In genomic region chr17:45172541-45173286, GRCh38 we compare ENCODE assay signal across 8 cellular contexts. TPM values are rescaled to one million over a fixed set of nuclear protein-coding genes. Genes with fewer than 3 reads are reported as not detected.
DNase-seq lines count a peak whose midpoint lies in the region; ATAC-seq lines count a peak whose summit lies in the region.

No MANE protein-coding gene starts in this region.

- H3K36me3 ChIP-seq in ES-I3 (ENCODE audit: insufficient read depth, low read length) (no peaks in the 10 kb centered on the region), MG63 (0 out of 2 replicates have a peak, but pooled peaks cover 4% of the 10 kb centered on the region), mesodermal cell (ENCODE audit: control insufficient read depth, insufficient read depth, low read length) (peaks cover 10% of the 10 kb centered on the region)

- H3K4me3 ChIP-seq in MG63: peak overlapping the region; percentile 58
- no peak overlapping the region for H3K4me3 ChIP-seq in mesodermal cell (ENCODE audit: extremely low read depth, insufficient read depth, low read length, poor library complexity, severe bottlenecking)

- ATAC-seq in HG03378 (IDR thresholded peaks at IDR 0.05; ENCODE audit: unreplicated experiment): no peak

- peak overlapping the region; percentile 78 for H3K27ac ChIP-seq in mesodermal cell (ENCODE audit: low read depth, low read length, severe bottlenecking)

- peaks cover 31% of the 10 kb centered on the region for H3K4me1 ChIP-seq in ES-I3 (ENCODE audit: insufficient read depth, low read length)
- H3K4me1 ChIP-seq in mesodermal cell (ENCODE audit: control insufficient read depth, insufficient read depth, low read length, poor library complexity, severe bottlenecking): peaks cover 28% of the 10 kb centered on the region

- H3K4me1 Mint-ChIP-seq in activated CD4-positive, alpha-beta T cell treated with anti-CD3 and anti-CD28 coated beads, Interleukin-2, amount 10 ng/mL, durations not matched to agents 7 days and 5 days: peaks cover 24% of the 10 kb centered on the region

- no peaks in the 10 kb centered on the region for H3K9me3 Mint-ChIP-seq in activated CD4-positive, alpha-beta T cell treated with anti-CD3 and anti-CD28 coated beads, Interleukin-2, amount 10 ng/mL, durations not matched to agents 7 days and 5 days

- CTCF ChIA-PET in activated CD4-positive, alpha-beta T cell treated with anti-CD3 and anti-CD28 coated beads, Interleukin-2, amount 10 ng/mL, durations not matched to agents 7 days and 5 days (lab: Charles Lee): interaction anchor here (0.5 to 4.3 kb wide), 15 partner anchors 9 to 216 kb away, joined by 3 to 33 read pairs (median 5); partner anchors contain the start of genes ACBD4, HEXIM1, HEXIM2 and PLCD3

- H3K9me3 ChIP-seq in ES-I3 (ENCODE audit: control insufficient read depth, insufficient read depth, low read length) (no peaks in the 10 kb centered on the region), MG63 (no peaks in the 10 kb centered on the region), mesodermal cell (ENCODE audit: control insufficient read depth, low read length) (no peaks in the 10 kb centered on the region)

- peak overlapping the region; percentile 32 for H3K9ac ChIP-seq in ES-I3 (ENCODE audit: low read depth, low read length)

- no peaks in the 10 kb centered on the region for H3K27me3 ChIP-seq in MG63

- whole genome bisulfite sequencing in mesodermal cell (ENCODE audit: insufficient coverage in 2 of 2), 2 experiments: 55 to 62% methylated on average over 7 to 8 of the region's 10 CpGs

- H3K27ac Mint-ChIP-seq in activated CD4-positive, alpha-beta T cell treated with anti-CD3 and anti-CD28 coated beads, Interleukin-2, amount 10 ng/mL, durations not matched to agents 7 days and 5 days: peak overlapping the region; percentile 98

- DNase-seq in MG63 (peak; percentile 99), HUDEP-2 (lab: John Stamatoyannopoulos, UW; ENCODE audit: unreplicated experiment in 76 of 76) (no peak)
- peak; percentile 66 for DNase-seq in activated CD4-positive, alpha-beta T cell treated with anti-CD3 and anti-CD28 coated beads, Interleukin-2, amount 10 ng/mL, durations not matched to agents 7 days and 5 days
- peak; percentile 16 for DNase-seq in effector CD4-positive, alpha-beta T cell
- DNase-seq in stimulated activated CD8-positive, alpha-beta memory T cell treated with anti-CD3 and anti-CD28 coated beads, Interleukin-15, amount 100 ng/mL, for 24 hours (ENCODE audit: low read depth): peak; percentile 24

- peak overlapping the region; percentile 71 for H3K4me3 Mint-ChIP-seq in activated CD4-positive, alpha-beta T cell treated with anti-CD3 and anti-CD28 coated beads, Interleukin-2, amount 10 ng/mL, durations not matched to agents 7 days and 5 days

- no peaks in the 10 kb centered on the region for H3K27me3 Mint-ChIP-seq in activated CD4-positive, alpha-beta T cell treated with anti-CD3 and anti-CD28 coated beads, Interleukin-2, amount 10 ng/mL, durations not matched to agents 7 days and 5 days

- H3K36me3 Mint-ChIP-seq in activated CD4-positive, alpha-beta T cell treated with anti-CD3 and anti-CD28 coated beads, Interleukin-2, amount 10 ng/mL, durations not matched to agents 7 days and 5 days (ENCODE audit: low read depth): no peaks in the 10 kb centered on the region

- POLR2A ChIA-PET in activated CD4-positive, alpha-beta T cell treated with anti-CD3 and anti-CD28 coated beads, Interleukin-2, amount 10 ng/mL, durations not matched to agents 7 days and 5 days (lab: Charles Lee): interaction anchor here (1.0 to 1.2 kb wide), 2 partner anchors 10 to 11 kb away, joined by 3 to 7 read pairs; partner anchors contain the start of gene HEXIM2

RNA-seq across cellular contexts. Expression of gene HEXIM2, which starts 11.0 kb away (rescaled TPM):
- 20.6 and 34.3 TPM in 2 replicates for total RNA-seq in MG63 (2014; rRNA removed; shearing (Covaris generic); ENCODE audit: low replicate concordance)
- 1 to 10 TPM; 5.3 to 8.4 TPM for total RNA-seq in activated CD4-positive, alpha-beta T cell treated with anti-CD3 and anti-CD28 coated beads, Interleukin-2, amount 10 ng/mL, durations not matched to agents 7 days and 5 days
- 9.5 TPM for polyA plus RNA-seq in mesodermal cell (2013, experiment 1 of 2)
- polyA plus RNA-seq in mesodermal cell (2013, experiment 2 of 2): 7.7 TPM

RNA-seq across cellular contexts. Expression of gene HEXIM1, which starts 24.4 kb away (rescaled TPM):
- total RNA-seq in MG63 (2014; rRNA removed; shearing (Covaris generic); ENCODE audit: low replicate concordance): 20.3 and 20.8 TPM in 2 replicates
- total RNA-seq in activated CD4-positive, alpha-beta T cell treated with anti-CD3 and anti-CD28 coated beads, Interleukin-2, amount 10 ng/mL, durations not matched to agents 7 days and 5 days: 10 to 100 TPM; 30.5 TPM
- 19.6 TPM for polyA plus RNA-seq in mesodermal cell (2013, experiment 1 of 2)
- polyA plus RNA-seq in mesodermal cell (2013, experiment 2 of 2): 17.0 TPM

RNA-seq across cellular contexts. Expression of gene ACBD4, which starts 37.2 kb away (rescaled TPM):
- total RNA-seq in MG63 (2014; rRNA removed; shearing (Covaris generic); ENCODE audit: low replicate concordance): 2.7 and 5.0 TPM in 2 replicates
- total RNA-seq in activated CD4-positive, alpha-beta T cell treated with anti-CD3 and anti-CD28 coated beads, Interleukin-2, amount 10 ng/mL, durations not matched to agents 7 days and 5 days: 10 to 100 TPM; 18.4 to 19.7 TPM
- 4.9 TPM for polyA plus RNA-seq in mesodermal cell (2013, experiment 1 of 2)
- 3.6 TPM for polyA plus RNA-seq in mesodermal cell (2013, experiment 2 of 2)

RNA-seq across cellular contexts. Expression of gene PLCD3, which starts 40.4 kb away (rescaled TPM):
- 9.4 and 13.3 TPM in 2 replicates for total RNA-seq in MG63 (2014; rRNA removed; shearing (Covaris generic); ENCODE audit: low replicate concordance)
- 1 to 10 TPM; 3.0 to 4.1 TPM for total RNA-seq in activated CD4-positive, alpha-beta T cell treated with anti-CD3 and anti-CD28 coated beads, Interleukin-2, amount 10 ng/mL, durations not matched to agents 7 days and 5 days
- polyA plus RNA-seq in mesodermal cell (2013, experiment 1 of 2): 31.6 TPM
- 24.0 TPM for polyA plus RNA-seq in mesodermal cell (2013, experiment 2 of 2)

RNA-seq across cellular contexts. Expression of gene FMNL1, which starts 49.0 kb away (rescaled TPM):
- total RNA-seq in MG63 (2014; rRNA removed; shearing (Covaris generic); ENCODE audit: low replicate concordance): 4.3 and 9.0 TPM in 2 replicates
- 100 to 1,000 TPM; 391 to 410 TPM for total RNA-seq in activated CD4-positive, alpha-beta T cell treated with anti-CD3 and anti-CD28 coated beads, Interleukin-2, amount 10 ng/mL, durations not matched to agents 7 days and 5 days
- polyA plus RNA-seq in mesodermal cell (2013, experiment 1 of 2): 5.7 TPM
- polyA plus RNA-seq in mesodermal cell (2013, experiment 2 of 2): 3.1 TPM

Comparison
In these comparisons a context has a peak if more than half of its experiments do, and no peak if none do; other contexts are left out.
1. DNase-seq: peak in MG63 (single experiment), activated CD4-positive, alpha-beta T cell treated with anti-CD3 and anti-CD28 coated beads, Interleukin-2, amount 10 ng/mL, durations not matched to agents 7 days and 5 days (single experiment), effector CD4-positive, alpha-beta T cell (single experiment) and stimulated activated CD8-positive, alpha-beta memory T cell treated with anti-CD3 and anti-CD28 coated beads, Interleukin-15, amount 100 ng/mL, for 24 hours (single experiment); none in HUDEP-2 (0 of 76).